21 cellular contexts compared by ENCODE assay signal in genomic region chr2:95391641-95392310, GRCh38. TPM values are rescaled to one million over a fixed set of nuclear protein-coding genes. Genes with fewer than 3 reads are reported as not detected.
DNase-seq lines count a peak whose midpoint lies in the region; ATAC-seq, FAIRE-seq and TF ChIP-seq lines count a peak whose summit lies in the region.
"Had no signal": no experiment of that assay in that cellular context is flagged by ENCODE, and none has a peak within 500 bp of the region (broad histone marks: within the 10 kb centered on the region; RNA-seq: fewer than 3 reads in every experiment).

No MANE protein-coding gene starts in this region.

- FAIRE-seq in GM12878 (lab: Jason Lieb, UNC) (no peak), HepG2 (lab: Jason Lieb, UNC) (peak; percentile 71)

- H4K20me1 ChIP-seq in GM12878 (ENCODE audit: control insufficient read depth, insufficient read depth): no peaks in the 10 kb centered on the region
- H4K20me1 ChIP-seq in HepG2 (ENCODE audit: insufficient read depth, low read length): no peaks in the 10 kb centered on the region

- in situ Hi-C loops in GM12878 (cut with MboI) (no loop called here), HepG2 (cut with HindIII; ENCODE audit: extremely low pct_ligation_motif_present, low pct_unique_long_range_greater_than_20kb) (no loop called here)

- RAD21 ChIA-PET in GM12878 (lab: Charles Lee; ENCODE audit: unreplicated experiment): no interaction called here

- peak; percentile 17 for DNase-seq in NCI-H1092 (lab: John Stamatoyannopoulos, UW)
- no peak for DNase-seq in GM12878 (ENCODE audit: low read depth, low spot score)
- peak; percentile 53 for DNase-seq in HepG2 (ENCODE audit: low spot score)
- DNase-seq in spleen: peak; percentile 72
- no peak for DNase-seq in NCI-H510A treated with DMSO at 0.1 percent for 48 hours (lab: John Stamatoyannopoulos, UW)
- no peak for DNase-seq in A673 (ENCODE audit: low spot score)
- DNase-seq: activated CD8-positive, alpha-beta memory T cell treated with anti-CD3 and anti-CD28 coated beads, Interleukin-2, amount 50 U/mL, for 4 hours; activated naive CD8-positive, alpha-beta T cell treated with anti-CD3 and anti-CD28 coated beads for 36 hours; CD8-positive, alpha-beta memory T cell; DMS153; effector memory CD8-positive, alpha-beta T cell; esophagus squamous epithelium; GF-D8; HFFc6; Kasumi-1; mesendoderm; NCI-H2081; WERI-Rb-1 had no signal

- ATAC-seq in GM12878: no peak
- peak; percentile 59 for ATAC-seq in HepG2
- ATAC-seq in HG03354 (IDR thresholded peaks at IDR 0.05; ENCODE audit: poor library complexity, severe bottlenecking, unreplicated experiment): no peak
- ATAC-seq: effector memory CD8-positive, alpha-beta T cell; gastroesophageal sphincter had no signal

- H3K9me3 ChIP-seq in GM12878 (replicated peaks; ENCODE audit: control insufficient read depth, insufficient read depth, low read length): no peaks in the 10 kb centered on the region
- no peaks in the 10 kb centered on the region for H3K9me3 ChIP-seq in HepG2 (ENCODE audit: low read length)
- no peaks in the 10 kb centered on the region for H3K9me3 ChIP-seq in spleen
- no peaks in the 10 kb centered on the region for H3K9me3 ChIP-seq in A673 (ENCODE audit: low read depth, low read length, poor library complexity, severe bottlenecking)
- H3K9me3 ChIP-seq: esophagus squamous epithelium, gastroesophageal sphincter, vagina had no signal

- BruUV-seq in GM12878 (replicated peaks; lab: Mats Ljungman, UMichigan) (no TSS peak), HepG2 (replicated peaks; lab: Mats Ljungman, UMichigan) (no TSS peak), A673 (replicated peaks; lab: Mats Ljungman, UMichigan) (no TSS peak)

- H2AFZ ChIP-seq in GM12878 (ENCODE audit: control insufficient read depth, low read depth, low read length) (no peak overlapping the region), HepG2 (ENCODE audit: low read length) (no peak overlapping the region)

- 5% methylated on average over 8 of the region's 8 CpGs for WGBS in GM12878 (ENCODE audit: insufficient coverage, insufficient replicate concordance, low lambda C conversion rate, missing lambda C conversion rate)
- 6% methylated on average over 8 of the region's 8 CpGs for WGBS in HepG2 (ENCODE audit: low lambda C conversion rate)
- WGBS in spleen, 5 donors: 63 to 75% (median 69%) methylated on average over 5 to 8 of the region's 8 CpGs

- SMC1A ChIA-PET in GM12878 (lab: Charles Lee; ENCODE audit: uncharacterized antibody, unreplicated experiment): no interaction called here

- H3K27ac ChIP-seq in GM12878 (ENCODE audit: control insufficient read depth, insufficient read depth) (no peak overlapping the region), HepG2 (ENCODE audit: extremely low read length, insufficient read depth, low read length) (peak overlapping the region; percentile 60), spleen (no peak overlapping the region), A673 (ENCODE audit: low read depth, low read length, poor library complexity, severe bottlenecking) (no peak overlapping the region)
- H3K27ac ChIP-seq: esophagus squamous epithelium, gastroesophageal sphincter, vagina, WERI-Rb-1 had no signal

- H3K27me3 ChIP-seq in GM12878 (replicated peaks in 1 of 2; ENCODE audit: control insufficient read depth in 2 of 2, insufficient read depth in 2 of 2, low read length in 1 of 2): no peaks in the 10 kb centered on the region; a peak in 1 of 4 replicates
- no peaks in the 10 kb centered on the region for H3K27me3 ChIP-seq in HepG2 (ENCODE audit: control insufficient read depth in 1 of 2, insufficient read depth in 2 of 2, low read length in 2 of 2)
- H3K27me3 ChIP-seq in spleen (replicated peaks in 1 of 7): peaks cover 0 to 17% (median 0%) of the 10 kb centered on the region in 7 donors
- no peaks in the 10 kb centered on the region for H3K27me3 ChIP-seq in A673 (replicated peaks; ENCODE audit: insufficient read depth, low read depth, low read length, poor library complexity)
- H3K27me3 ChIP-seq: vagina had no signal

- intact Hi-C loops in GM12878 (cut with micrococcal nuclease; ENCODE audit: unreplicated experiment): no loop called here
- intact Hi-C loops in HepG2 (cut with micrococcal nuclease; ENCODE audit: unreplicated experiment): no loop called here
- intact Hi-C loops in spleen (cut with DNase I; ENCODE audit: low total_unique reads): no loop called here
- intact Hi-C loops in A673 (cut with micrococcal nuclease; ENCODE audit: unreplicated experiment): no loop called here

- H3K4me2 ChIP-seq in GM12878 (ENCODE audit: control insufficient read depth, insufficient read depth): no peak overlapping the region
- peak overlapping the region; percentile 79 for H3K4me2 ChIP-seq in HepG2 (ENCODE audit: low read depth, low read length)

- TF ChIP-seq EP300 in GM12878 (IDR thresholded peaks at IDR 0.05; ENCODE audit: borderline replicate concordance in 1 of 2, control insufficient read depth in 1 of 2, low read depth in 2 of 2, low read length in 2 of 2) (no peak), HepG2 (IDR thresholded peaks at IDR 0.05; ENCODE audit: low read depth in 2 of 2, low read length in 2 of 2) (peak in 1 of 2 experiments; percentile 51; a peak in 1 of 4 replicates), HepG2 (CRISPR knock-in tag; IDR thresholded peaks at IDR 0.05; ENCODE audit: borderline replicate concordance) (no peak)

- H3K9ac ChIP-seq in GM12878 (ENCODE audit: control insufficient read depth, insufficient read depth, low read length): no peak overlapping the region
- peak overlapping the region; percentile 18 for H3K9ac ChIP-seq in HepG2 (ENCODE audit: insufficient read depth, low read depth, low read length)

- H3K36me3 ChIP-seq in GM12878 (ENCODE audit: control insufficient read depth in 2 of 2, insufficient read depth in 2 of 2, low read length in 1 of 2) (no peaks in the 10 kb centered on the region), HepG2 (replicated peaks in 1 of 2; ENCODE audit: control insufficient read depth in 1 of 2, insufficient read depth in 2 of 2, low read length in 2 of 2) (no peaks in the 10 kb centered on the region), spleen (no peaks in the 10 kb centered on the region), A673 (ENCODE audit: insufficient read depth, low read length, poor library complexity, severe bottlenecking) (no peaks in the 10 kb centered on the region)
- H3K36me3 ChIP-seq: esophagus squamous epithelium, gastroesophageal sphincter, vagina, WERI-Rb-1 had no signal

- no peak for TF ChIP-seq POLR2A in GM12878 (IDR thresholded peaks at IDR 0.05; ENCODE audit: low read depth, low read length)
- 0 out of 4 replicates have a peak, but pooled peaks of 1 of the 2 experiments have one; percentile 33 for TF ChIP-seq POLR2A in HepG2 (IDR thresholded peaks at IDR 0.05; ENCODE audit: insufficient read depth in 1 of 2, low read depth in 2 of 2, low read length in 2 of 2)
- TF ChIP-seq POLR2A in spleen (IDR thresholded peaks at IDR 0.05): no peak

- POLR2A ChIA-PET in GM12878 (lab: Charles Lee): no interaction called here
- POLR2A ChIA-PET in HepG2 (lab: Yijun Ruan, JAX): interaction anchor here (0.9 to 7.7 kb wide), 3 partner anchors 8 to 226 kb away, joined by 5 to 110 read pairs (median 5); partner anchors contain the start of genes FAHD2A and ZNF2
- POLR2A ChIA-PET in A673 (lab: Charles Lee; ENCODE audit: low non-redundant PET): no interaction called here

- no peaks in the 10 kb centered on the region for H3K79me2 ChIP-seq in GM12878 (ENCODE audit: control insufficient read depth, insufficient read depth, low read length)
- no peaks in the 10 kb centered on the region for H3K79me2 ChIP-seq in HepG2 (ENCODE audit: insufficient read depth, low read length)

- TF ChIP-seq CTCF in GM12878 (IDR thresholded peaks at IDR 0.05 in 2 of 3, conservative IDR thresholded peaks at IDR 0.05 in 1 of 3; ENCODE audit: control insufficient read depth in 2 of 3, extremely low read depth in 1 of 3, insufficient read depth in 1 of 3, low read depth in 3 of 3, low read length in 3 of 3): no peak
- peak; percentile 54 for TF ChIP-seq CTCF in HepG2 (CRISPR knock-in tag; IDR thresholded peaks at IDR 0.05)
- TF ChIP-seq CTCF in spleen (IDR thresholded peaks at IDR 0.05 in 8 of 11, conservative IDR thresholded peaks at IDR 0.05 in 3 of 11): no peak
- TF ChIP-seq CTCF in A673 (conservative IDR thresholded peaks at IDR 0.05; ENCODE audit: low read depth, low read length): no peak

- no peak overlapping the region for H3K4me3 ChIP-seq in GM12878
- peak overlapping the region in 2 of 3 experiments; percentile 8 to 59; a peak in 3 of 6 replicates for H3K4me3 ChIP-seq in HepG2 (replicated peaks in 1 of 3; ENCODE audit: insufficient read depth in 1 of 3, low read depth in 2 of 3, low read length in 3 of 3)
- H3K4me3 ChIP-seq in spleen: no peak overlapping the region
- H3K4me3 ChIP-seq in A673 (ENCODE audit: low read depth, low read length, poor library complexity, severe bottlenecking): no peak overlapping the region
- H3K4me3 ChIP-seq: esophagus squamous epithelium, gastroesophageal sphincter, vagina had no signal

- no peak for TF ChIP-seq RAD21 in GM12878 (IDR thresholded peaks at IDR 0.05; ENCODE audit: insufficient read depth, low read depth, low read length)
- TF ChIP-seq RAD21 in HepG2 (CRISPR knock-in tag; IDR thresholded peaks at IDR 0.05): no peak

- H3K4me1 ChIP-seq in GM12878 (ENCODE audit: control insufficient read depth, insufficient read depth, low read length) (no peaks in the 10 kb centered on the region), HepG2 (ENCODE audit: insufficient read depth, low read length) (peaks cover 44% of the 10 kb centered on the region), spleen (peaks cover 0 to 13% (median 2%) of the 10 kb centered on the region in 6 donors), A673 (ENCODE audit: insufficient read depth, low read length, poor library complexity, severe bottlenecking) (no peaks in the 10 kb centered on the region)

- CTCF ChIA-PET in GM12878 (lab: Yijun Ruan, JAX): no interaction called here
- CTCF ChIA-PET in HepG2 (lab: Yijun Ruan, JAX; ENCODE audit: low intra/inter-chr PET ratio, low total read pairs): no interaction called here
- CTCF ChIA-PET in A673 (lab: Charles Lee): no interaction called here

RNA-seq across cellular contexts. Expression of gene FAHD2A, which starts 10.7 kb away (rescaled TPM):
- total RNA-seq in GM12878 (2013; cell fraction: nucleolus; rRNA removed): 64.7 and 74.0 TPM in 2 replicates
- total RNA-seq in GM12878 (2014; rRNA removed) (25.3 and 31.0 TPM in 2 replicates), GM12878 (2014; rRNA removed; fragmentation: Illumina TruSeq; extraction: Trizol) (24.2 and 24.8 TPM in 2 replicates), GM12878 (2021) (25.8 and 28.2 TPM in 2 replicates), HepG2 (2016; rRNA removed; fragmentation: Illumina TruSeq; extraction: Trizol) (44.2 and 48.4 TPM in 2 replicates), spleen (10 to 100 TPM; 16.3 to 23.7 (median 18.7) TPM), A673 (2021) (28.9 and 34.4 TPM in 2 replicates)
- polyA plus RNA-seq in GM12878 (2011; ENCODE audit: low read depth): 8.9 TPM
- polyA plus RNA-seq in GM12878 (2011; rRNA removed) (26.2 and 38.2 TPM in 2 replicates), GM12878 (2014; fragmentation: Illumina TruSeq; extraction: Trizol) (19.0 and 24.9 TPM in 2 replicates), GM12878 (2014; fragmentation: Nextera tagmentation; extraction: Ambion mirVana) (10 to 100 TPM; 11.2 to 15.2 TPM), GM12878 (2014; rRNA removed) (27.9 and 30.8 TPM in 2 replicates), GM12878 (2016; fragmentation: Nextera tagmentation; extraction: Ambion mirVana) (10 to 100 TPM; 23.5 to 28.2 TPM), HepG2 (2011; rRNA removed) (34.0 and 41.8 TPM in 2 replicates), spleen (10 to 100 TPM; 10.9 to 17.5 (median 14.0) TPM)
- polyA plus RNA-seq in GM12878 (2011; cell fraction: cytosol; rRNA removed): 38.1 and 48.4 TPM in 2 replicates
- polyA plus RNA-seq in GM12878 (2011; cell fraction: nucleus; rRNA removed): 78.4 and 94.2 TPM in 2 replicates
- 17.4 and 24.5 TPM in 2 replicates for polyA plus RNA-seq in GM12878 (2012)
- 33.9 and 42.9 TPM in 2 replicates for polyA minus RNA-seq in GM12878 (2011; rRNA and poly(A)+ RNA removed)
- polyA minus RNA-seq in GM12878 (2011; cell fraction: cytosol; rRNA and poly(A)+ RNA removed): 8.2 and 9.9 TPM in 2 replicates
- polyA minus RNA-seq in GM12878 (2011; cell fraction: nucleus; rRNA and poly(A)+ RNA removed): 23.9 and 35.0 TPM in 2 replicates
- total RNA-seq in HepG2 (2016; cell fraction: cytosol; rRNA removed; fragmentation: Illumina TruSeq; extraction: Trizol; ENCODE audit: low read depth): 6.0 and 7.7 TPM in 2 replicates
- 43.7 and 52.6 TPM in 2 replicates for total RNA-seq in HepG2 (2016; cell fraction: insoluble cytoplasmic fraction; rRNA removed; fragmentation: Illumina TruSeq; extraction: Trizol)
- total RNA-seq in HepG2 (2016; cell fraction: membrane; rRNA removed; fragmentation: Illumina TruSeq; extraction: Trizol): 11.6 and 14.6 TPM in 2 replicates
- 37.1 and 41.1 TPM in 2 replicates for total RNA-seq in HepG2 (2016; cell fraction: nucleus; rRNA removed; fragmentation: Illumina TruSeq; extraction: Trizol)
- polyA plus RNA-seq in HepG2 (2011; cell fraction: cytosol; rRNA removed): 27.3 and 33.0 TPM in 2 replicates
- 86.2 and 107 TPM in 2 replicates for polyA plus RNA-seq in HepG2 (2011; cell fraction: nucleus; rRNA removed)
- polyA plus RNA-seq in HepG2 (2012): 23.8 and 29.6 TPM in 2 replicates
- 8.4 and 12.0 TPM in 2 replicates for polyA plus RNA-seq in HepG2 (2016; cell fraction: cytosol; fragmentation: Illumina TruSeq; extraction: Trizol; ENCODE audit: low read depth)
- polyA plus RNA-seq in HepG2 (2016; cell fraction: insoluble cytoplasmic fraction; fragmentation: Illumina TruSeq; extraction: Trizol; ENCODE audit: low read depth): 50.4 and 54.4 TPM in 2 replicates
- polyA plus RNA-seq in HepG2 (2016; cell fraction: membrane; fragmentation: Illumina TruSeq; extraction: Trizol; ENCODE audit: low read depth): 11.0 and 12.8 TPM in 2 replicates
- 56.9 and 57.0 TPM in 2 replicates for polyA plus RNA-seq in HepG2 (2016; cell fraction: nucleus; fragmentation: Illumina TruSeq; extraction: Trizol; ENCODE audit: insufficient read depth, low read depth)
- 38.4 and 46.0 TPM in 2 replicates for polyA minus RNA-seq in HepG2 (2011; rRNA and poly(A)+ RNA removed; ENCODE audit: low replicate concordance)
- 14.6 and 15.4 TPM in 2 replicates for polyA minus RNA-seq in HepG2 (2011; cell fraction: cytosol; rRNA and poly(A)+ RNA removed)
- 44.5 and 51.1 TPM in 2 replicates for polyA minus RNA-seq in HepG2 (2011; cell fraction: nucleus; rRNA and poly(A)+ RNA removed)

Comparison
In these comparisons a context has a peak if more than half of its experiments do, and no peak if none do; other contexts are left out.
1. DNase-seq: peak in NCI-H1092 (single experiment), HepG2 (single experiment) and spleen (single experiment); none in GM12878 (single experiment), NCI-H510A treated with DMSO at 0.1 percent for 48 hours (single experiment) and A673 (single experiment).
2. H3K4me3 ChIP-seq: peak in HepG2 (2 of 3); none in GM12878 (single experiment), spleen (0 of 8) and A673 (single experiment).